ENCODE assay signal across 15 cellular contexts in genomic region chr3:94101860-94102259, GRCh38. TPM values are rescaled to one million over a fixed set of nuclear protein-coding genes. Genes with fewer than 3 reads are reported as not detected.
DNase-seq lines count a peak whose midpoint lies in the region; TF ChIP-seq lines count a peak whose summit lies in the region.
"Had no signal": no experiment of that assay in that cellular context is flagged by ENCODE, and none has a peak within 500 bp of the region (broad histone marks: within the 10 kb centered on the region; RNA-seq: fewer than 3 reads in every experiment).

No MANE protein-coding gene starts in this region.

- H3K9ac ChIP-seq in MM.1S (ENCODE audit: low read length): no peak overlapping the region

- no peaks in the 10 kb centered on the region for H3K27me3 Mint-ChIP-seq in activated T-helper 2 cell treated with anti-CD3 and anti-CD28 coated beads, Interferon-gamma antibody, Interleukin-2, Interleukin-4, amounts not matched to agents 10 μg/mL and 5 μg/mL and 100 μg/mL, durations not matched to agents 14 hours and 24 hours and 36 hours (ENCODE audit: low read depth)
- no peaks in the 10 kb centered on the region for H3K27me3 Mint-ChIP-seq in activated CD4-positive, alpha-beta memory T cell treated with anti-CD3 and anti-CD28 coated beads for 36 hours

- H3K9me3 ChIP-seq in MM.1S (replicated peaks; ENCODE audit: insufficient read depth, low read length): no peaks in the 10 kb centered on the region

- no peaks in the 10 kb centered on the region for H4K20me1 ChIP-seq in MM.1S (ENCODE audit: insufficient read depth, low read length)

- H3K4me3 ChIP-seq in MM.1S (ENCODE audit: low read length): no peak overlapping the region
- H3K4me3 ChIP-seq in cardiac fibroblast (replicated peaks in 1 of 2; ENCODE audit: low read depth in 2 of 2, low read length in 2 of 2): no peak overlapping the region
- H3K4me3 ChIP-seq: dorsolateral prefrontal cortex had no signal

- no peaks in the 10 kb centered on the region for H3K9me2 ChIP-seq in MM.1S (replicated peaks; ENCODE audit: insufficient read depth, low read length)

- H3K4me1 Mint-ChIP-seq in activated T-helper 2 cell treated with anti-CD3 and anti-CD28 coated beads, Interferon-gamma antibody, Interleukin-2, Interleukin-4, amounts not matched to agents 10 μg/mL and 5 μg/mL and 100 μg/mL, durations not matched to agents 14 hours and 24 hours and 36 hours (ENCODE audit: low read depth): peaks cover 10% of the 10 kb centered on the region
- H3K4me1 Mint-ChIP-seq in activated CD4-positive, alpha-beta memory T cell treated with anti-CD3 and anti-CD28 coated beads for 36 hours (ENCODE audit: low read depth): no peaks in the 10 kb centered on the region

- no peaks in the 10 kb centered on the region; the same call in 1 of the 2 replicates for H3K36me3 ChIP-seq in MM.1S (replicated peaks; ENCODE audit: insufficient read depth, low read length)

- H3K9me3 Mint-ChIP-seq in activated T-helper 2 cell treated with anti-CD3 and anti-CD28 coated beads, Interferon-gamma antibody, Interleukin-2, Interleukin-4, amounts not matched to agents 10 μg/mL and 5 μg/mL and 100 μg/mL, durations not matched to agents 14 hours and 24 hours and 36 hours: no peaks in the 10 kb centered on the region
- no peaks in the 10 kb centered on the region for H3K9me3 Mint-ChIP-seq in activated CD4-positive, alpha-beta memory T cell treated with anti-CD3 and anti-CD28 coated beads for 36 hours
- H3K9me3 Mint-ChIP-seq: activated naive CD4-positive, alpha-beta T cell treated with anti-CD3 and anti-CD28 coated beads for 36 hours had no signal

- CTCF ChIA-PET in activated CD4-positive, alpha-beta memory T cell treated with anti-CD3 and anti-CD28 coated beads for 36 hours (lab: Charles Lee): interaction anchor here (0.6 to 0.8 kb wide), 3 partner anchors 17 to 80 kb away, joined by 3 read pairs; no protein-coding TSS in a partner anchor

- H3K79me2 ChIP-seq in MM.1S (ENCODE audit: low read length): no peaks in the 10 kb centered on the region

- H3K27me3 ChIP-seq in MM.1S (replicated peaks; ENCODE audit: insufficient read depth, low read length): no peaks in the 10 kb centered on the region
- H3K27me3 ChIP-seq: dorsolateral prefrontal cortex had no signal

- H3K36me3 Mint-ChIP-seq in activated T-helper 2 cell treated with anti-CD3 and anti-CD28 coated beads, Interferon-gamma antibody, Interleukin-2, Interleukin-4, amounts not matched to agents 10 μg/mL and 5 μg/mL and 100 μg/mL, durations not matched to agents 14 hours and 24 hours and 36 hours (ENCODE audit: low read depth): peaks cover 40% of the 10 kb centered on the region
- H3K36me3 Mint-ChIP-seq in activated CD4-positive, alpha-beta memory T cell treated with anti-CD3 and anti-CD28 coated beads for 36 hours: peaks cover 22% of the 10 kb centered on the region

- no peak overlapping the region for H3K4me3 Mint-ChIP-seq in activated T-helper 2 cell treated with anti-CD3 and anti-CD28 coated beads, Interferon-gamma antibody, Interleukin-2, Interleukin-4, amounts not matched to agents 10 μg/mL and 5 μg/mL and 100 μg/mL, durations not matched to agents 14 hours and 24 hours and 36 hours (ENCODE audit: low read depth)
- H3K4me3 Mint-ChIP-seq in activated CD4-positive, alpha-beta memory T cell treated with anti-CD3 and anti-CD28 coated beads for 36 hours: no peak overlapping the region
- H3K4me3 Mint-ChIP-seq: activated naive CD4-positive, alpha-beta T cell treated with anti-CD3 and anti-CD28 coated beads for 36 hours had no signal

- H3K27ac ChIP-seq in MM.1S (ENCODE audit: low read length): no peak overlapping the region
- H3K27ac ChIP-seq: dorsolateral prefrontal cortex had no signal

- DNase-seq in DMS53 (lab: John Stamatoyannopoulos, UW) (peak; percentile 5), DMS53 treated with DMSO at 0.1 percent for 48 hours (lab: John Stamatoyannopoulos, UW; ENCODE audit: unreplicated experiment) (no peak), MM.1S (no peak), cardiac fibroblast (ENCODE audit: low read depth in 2 of 2) (peak; percentile 19 to 56), renal cortical epithelial cell (ENCODE audit: low read depth) (peak; percentile 29), GM10266 (ENCODE audit: extremely low spot score) (no peak)
- no peak for DNase-seq in activated T-helper 2 cell treated with anti-CD3 and anti-CD28 coated beads, Interferon-gamma antibody, Interleukin-2, Interleukin-4, amounts not matched to agents 10 μg/mL and 5 μg/mL and 100 μg/mL, durations not matched to agents 14 hours and 24 hours and 36 hours (ENCODE audit: low spot score)
- DNase-seq in activated CD4-positive, alpha-beta memory T cell treated with anti-CD3 and anti-CD28 coated beads for 36 hours: no peak
- DNase-seq: activated CD4-positive, alpha-beta T cell treated with anti-CD3 and anti-CD28 coated beads for 48 hours; activated naive CD4-positive, alpha-beta T cell treated with anti-CD3 and anti-CD28 coated beads for 36 hours; dorsolateral prefrontal cortex; midbrain; retina; SIG-M5; trophoblast cell had no signal

- no peak overlapping the region for H3K27ac Mint-ChIP-seq in activated T-helper 2 cell treated with anti-CD3 and anti-CD28 coated beads, Interferon-gamma antibody, Interleukin-2, Interleukin-4, amounts not matched to agents 10 μg/mL and 5 μg/mL and 100 μg/mL, durations not matched to agents 14 hours and 24 hours and 36 hours
- no peak overlapping the region for H3K27ac Mint-ChIP-seq in activated CD4-positive, alpha-beta memory T cell treated with anti-CD3 and anti-CD28 coated beads for 36 hours
- H3K27ac Mint-ChIP-seq: activated naive CD4-positive, alpha-beta T cell treated with anti-CD3 and anti-CD28 coated beads for 36 hours had no signal

- POLR2A ChIA-PET in activated CD4-positive, alpha-beta memory T cell treated with anti-CD3 and anti-CD28 coated beads for 36 hours (lab: Charles Lee): no interaction called here

- H3K4me1 ChIP-seq in MM.1S (ENCODE audit: low read length): no peaks in the 10 kb centered on the region

- intact Hi-C loops in activated T-helper 2 cell treated with anti-CD3 and anti-CD28 coated beads, Interferon-gamma antibody, Interleukin-2, Interleukin-4, amounts not matched to agents 10 μg/mL and 5 μg/mL and 100 μg/mL, durations not matched to agents 14 hours and 24 hours and 36 hours (cut with micrococcal nuclease): no loop called here
- intact Hi-C loops in activated CD4-positive, alpha-beta memory T cell treated with anti-CD3 and anti-CD28 coated beads for 36 hours (cut with micrococcal nuclease): no loop called here

- H3F3A ChIP-seq in MM.1S (ENCODE audit: insufficient read depth, low read length): no peaks in the 10 kb centered on the region

- H2AFZ ChIP-seq in MM.1S (ENCODE audit: low read length): no peak overlapping the region

- peak; percentile 15; the same call in 1 of the 2 replicates for TF ChIP-seq CTCF in MM.1S (IDR thresholded peaks at IDR 0.05; ENCODE audit: low read length)
- peak; percentile 21 for TF ChIP-seq CTCF in cardiac fibroblast (IDR thresholded peaks at IDR 0.05; ENCODE audit: low read depth, low read length)
- no peak for TF ChIP-seq CTCF in GM10266 (IDR thresholded peaks at IDR 0.05; ENCODE audit: control insufficient read depth, insufficient read depth, low read depth, missing control alignments)

- H3K4me2 ChIP-seq in MM.1S (ENCODE audit: low read depth, low read length): no peak overlapping the region

RNA-seq across cellular contexts. Expression of gene NSUN3, which starts 39.0 kb away (rescaled TPM):
- total RNA-seq in renal cortical epithelial cell: 14.6 and 15.5 TPM in 2 replicates
- total RNA-seq in activated T-helper 2 cell treated with anti-CD3 and anti-CD28 coated beads, Interferon-gamma antibody, Interleukin-2, Interleukin-4, amounts not matched to agents 10 μg/mL and 5 μg/mL and 100 μg/mL, durations not matched to agents 14 hours and 24 hours and 36 hours: 20.4 and 21.4 TPM in 2 replicates
- 10 to 100 TPM; 15.3 to 16.2 TPM for total RNA-seq in activated CD4-positive, alpha-beta memory T cell treated with anti-CD3 and anti-CD28 coated beads for 36 hours

RNA-seq across cellular contexts. Expression of gene DHFR2, which starts 39.1 kb away (rescaled TPM):
- 2.3 and 6.3 TPM in 2 replicates for total RNA-seq in renal cortical epithelial cell
- 10.0 and 11.1 TPM in 2 replicates for total RNA-seq in activated T-helper 2 cell treated with anti-CD3 and anti-CD28 coated beads, Interferon-gamma antibody, Interleukin-2, Interleukin-4, amounts not matched to agents 10 μg/mL and 5 μg/mL and 100 μg/mL, durations not matched to agents 14 hours and 24 hours and 36 hours
- total RNA-seq in activated CD4-positive, alpha-beta memory T cell treated with anti-CD3 and anti-CD28 coated beads for 36 hours: 1 to 10 TPM; 6.8 to 9.7 TPM

Comparison
In these comparisons a context has a peak if more than half of its experiments do, and no peak if none do; other contexts are left out.
1. DNase-seq: peak in DMS53 (single experiment), cardiac fibroblast (2 of 2) and renal cortical epithelial cell (single experiment); none in DMS53 treated with DMSO at 0.1 percent for 48 hours (single experiment), MM.1S (single experiment), activated T-helper 2 cell treated with anti-CD3 and anti-CD28 coated beads, Interferon-gamma antibody, Interleukin-2, Interleukin-4, amounts not matched to agents 10 μg/mL and 5 μg/mL and 100 μg/mL, durations not matched to agents 14 hours and 24 hours and 36 hours (single experiment), GM10266 (single experiment) and activated CD4-positive, alpha-beta memory T cell treated with anti-CD3 and anti-CD28 coated beads for 36 hours (single experiment).